10 cellular contexts compared by ENCODE assay signal in genomic region chr15:99504071-99504822, GRCh38.
DNase-seq lines count a peak whose midpoint lies in the region; ATAC-seq and TF ChIP-seq lines count a peak whose summit lies in the region.
"Had no signal": no experiment of that assay in that cellular context is flagged by ENCODE, and none has a peak within 500 bp of the region (broad histone marks: within the 10 kb centered on the region; RNA-seq: fewer than 3 reads in every experiment).

No MANE protein-coding gene starts in this region.

- H3K27ac Mint-ChIP-seq in dendritic cell treated with granulocyte-macrophage colony-stimulating factor and Interleukin-4, amounts not matched to agents 40 ng/mL and 50 ng/mL, for 4 days, result peak overlapping the region; percentile 67
- H3K27ac Mint-ChIP-seq in Caco-2 (ENCODE audit: unreplicated experiment), result no peak overlapping the region

- 86 to 95% methylated on average over 7 to 9 of the region's 9 CpGs for WGBS in thyroid gland, 2 donors

- H3K36me3 ChIP-seq in thyroid gland, result no peaks in the 10 kb centered on the region
- no peaks in the 10 kb centered on the region for H3K36me3 ChIP-seq in Caco-2 (ENCODE audit: control insufficient read depth, insufficient read depth, low read length)

- ATAC-seq in GM18505 (IDR thresholded peaks at IDR 0.05; ENCODE audit: unreplicated experiment) (peak; percentile 20), GM21515 (IDR thresholded peaks at IDR 0.05; ENCODE audit: unreplicated experiment) (peak; percentile 25), HG03571 (IDR thresholded peaks at IDR 0.05; ENCODE audit: unreplicated experiment) (peak; percentile 28), GM18517 (IDR thresholded peaks at IDR 0.05; ENCODE audit: unreplicated experiment) (no peak)

- H3K27me3 ChIP-seq in thyroid gland (no peaks in the 10 kb centered on the region), Caco-2 (replicated peaks; ENCODE audit: control insufficient read depth, insufficient read depth, low read length) (no peaks in the 10 kb centered on the region)

- H3K4me1 ChIP-seq in thyroid gland, result peaks cover 0 to 11% of the 10 kb centered on the region in 2 donors
- no peaks in the 10 kb centered on the region for H3K4me1 ChIP-seq in Caco-2

- H3K27ac ChIP-seq in thyroid gland, result no peak overlapping the region
- H3K27ac ChIP-seq: coronary artery had no signal

- H3K4me3 ChIP-seq in thyroid gland (replicated peaks in 1 of 3) (no peak overlapping the region), Caco-2 (ENCODE audit: low read depth, low read length) (no peak overlapping the region)
- H3K4me3 ChIP-seq: coronary artery had no signal

- TF ChIP-seq POLR2A in GM18505 (IDR thresholded peaks at IDR 0.05; ENCODE audit: borderline replicate concordance, extremely low read depth, insufficient read depth, insufficient read length) (no peak), thyroid gland (IDR thresholded peaks at IDR 0.05) (no peak)

- CTCF ChIA-PET in Caco-2 (lab: Charles Lee), result interaction anchor here (0.9 kb wide), 1 partner anchor 200 kb away, joined by 3 read pairs; no protein-coding TSS in a partner anchor

- H3K36me3 Mint-ChIP-seq in dendritic cell treated with granulocyte-macrophage colony-stimulating factor and Interleukin-4, amounts not matched to agents 40 ng/mL and 50 ng/mL, for 4 days (ENCODE audit: low read depth), result no peaks in the 10 kb centered on the region
- no peaks in the 10 kb centered on the region for H3K36me3 Mint-ChIP-seq in Caco-2 (ENCODE audit: insufficient read depth, unreplicated experiment)

- no peak for DNase-seq in thyroid gland
- DNase-seq in GF-D8 (lab: John Stamatoyannopoulos, UW), result no peak
- DNase-seq in Caco-2, result no peak
- DNase-seq: NCI-H526 had no signal

- no peak for TF ChIP-seq CTCF in thyroid gland (IDR thresholded peaks at IDR 0.05)
- TF ChIP-seq CTCF in Caco-2 (IDR thresholded peaks at IDR 0.05; ENCODE audit: insufficient read depth in 1 of 2, low read depth in 1 of 2, low read length in 1 of 2, severe bottlenecking in 1 of 2, unreplicated experiment in 1 of 2), result no peak

- POLR2A ChIA-PET in Caco-2 (lab: Charles Lee), result no interaction called here

- no peak overlapping the region for H3K4me3 Mint-ChIP-seq in dendritic cell treated with granulocyte-macrophage colony-stimulating factor and Interleukin-4, amounts not matched to agents 40 ng/mL and 50 ng/mL, for 4 days
- H3K4me3 Mint-ChIP-seq in Caco-2 (ENCODE audit: unreplicated experiment), result no peak overlapping the region

- H3K27me3 Mint-ChIP-seq in dendritic cell treated with granulocyte-macrophage colony-stimulating factor and Interleukin-4, amounts not matched to agents 40 ng/mL and 50 ng/mL, for 4 days, result peaks cover 2% of the 10 kb centered on the region
- peaks cover 9% of the 10 kb centered on the region for H3K27me3 Mint-ChIP-seq in Caco-2 (ENCODE audit: insufficient read depth, unreplicated experiment)

- intact Hi-C loops in dendritic cell treated with granulocyte-macrophage colony-stimulating factor and Interleukin-4, amounts not matched to agents 40 ng/mL and 50 ng/mL, for 4 days (cut with micrococcal nuclease), result no loop called here
- intact Hi-C loops in thyroid gland (cut with DNase I), result no loop called here
- intact Hi-C loops in Caco-2 (cut with micrococcal nuclease; ENCODE audit: unreplicated experiment), result no loop called here

- peaks cover 77% of the 10 kb centered on the region for H3K4me1 Mint-ChIP-seq in dendritic cell treated with granulocyte-macrophage colony-stimulating factor and Interleukin-4, amounts not matched to agents 40 ng/mL and 50 ng/mL, for 4 days (ENCODE audit: low read depth)
- no peaks in the 10 kb centered on the region for H3K4me1 Mint-ChIP-seq in Caco-2 (ENCODE audit: low read depth, unreplicated experiment)

- no TSS peak for BruUV-seq in Caco-2 (replicated peaks; lab: Mats Ljungman, UMichigan)

- no peaks in the 10 kb centered on the region for H3K9me3 Mint-ChIP-seq in dendritic cell treated with granulocyte-macrophage colony-stimulating factor and Interleukin-4, amounts not matched to agents 40 ng/mL and 50 ng/mL, for 4 days
- H3K9me3 Mint-ChIP-seq in Caco-2 (ENCODE audit: unreplicated experiment), result no peaks in the 10 kb centered on the region

- H3K9me3 ChIP-seq in thyroid gland (no peaks in the 10 kb centered on the region), Caco-2 (no peaks in the 10 kb centered on the region)
